ENCODE assay signal across 10 cellular contexts in the genomic region with DNA sequence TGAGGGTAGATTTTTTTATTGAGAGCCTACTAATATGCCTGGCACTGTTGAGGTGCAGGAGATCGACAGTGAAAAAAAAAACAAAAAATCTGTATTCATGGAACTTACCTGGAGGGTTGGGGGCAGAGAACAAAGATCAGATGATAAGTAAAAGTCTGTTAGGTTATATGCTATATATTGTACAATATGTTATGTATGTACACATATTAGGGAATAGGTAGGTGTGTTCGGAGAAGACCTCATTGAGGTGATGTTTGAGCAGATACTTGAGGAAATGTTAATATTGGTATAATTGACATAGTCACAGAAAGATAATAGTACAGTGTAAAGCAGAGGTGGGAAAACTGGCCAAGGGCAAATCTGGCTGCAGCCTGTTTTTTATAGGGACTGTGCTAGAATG. TPM values are rescaled to one million over a fixed set of nuclear protein-coding genes. Genes with fewer than 3 reads are reported as not detected.
DNase-seq lines count a peak whose midpoint lies in the region; ATAC-seq and TF ChIP-seq lines count a peak whose summit lies in the region.
"Had no signal": no experiment of that assay in that cellular context is flagged by ENCODE, and none has a peak within 500 bp of the region (broad histone marks: within the 10 kb centered on the region; RNA-seq: fewer than 3 reads in every experiment).

No MANE protein-coding gene starts in this region.

- TF ChIP-seq CTCF in GM06990 (IDR thresholded peaks at IDR 0.05; ENCODE audit: insufficient read depth, low read length, poor library complexity, severe bottlenecking) (no peak), PC-3 (conservative IDR thresholded peaks at IDR 0.05; ENCODE audit: low read depth, low read length) (no peak)

- H3K4me2 ChIP-seq in PC-3 (ENCODE audit: low read length) = peak overlapping the region; percentile 91
- peak overlapping the region; percentile 9 for H3K4me2 ChIP-seq in skeletal muscle satellite cell (ENCODE audit: low read length)

- peak overlapping the region; percentile 10 for H3K27ac Mint-ChIP-seq in dendritic cell treated with granulocyte-macrophage colony-stimulating factor and Interleukin-4, amounts not matched to agents 40 ng/mL and 50 ng/mL, for 4 days

- no peaks in the 10 kb centered on the region for H3K27me3 Mint-ChIP-seq in dendritic cell treated with granulocyte-macrophage colony-stimulating factor and Interleukin-4, amounts not matched to agents 40 ng/mL and 50 ng/mL, for 4 days

- H3K79me2 ChIP-seq in PC-3 (ENCODE audit: low read length) = peaks cover 70% of the 10 kb centered on the region

- H4K20me1 ChIP-seq in PC-3 (ENCODE audit: low read length) = peaks cover 52% of the 10 kb centered on the region

- H3K27me3 ChIP-seq in GM06990 (replicated peaks; ENCODE audit: control insufficient read depth, insufficient read depth, low read length) (no peaks in the 10 kb centered on the region), PC-3 (ENCODE audit: low read length) (no peaks in the 10 kb centered on the region), skeletal muscle satellite cell (ENCODE audit: control insufficient read depth, insufficient read depth, low read length) (no peaks in the 10 kb centered on the region)
- H3K27me3 ChIP-seq: neutrophil had no signal

- H3K36me3 Mint-ChIP-seq in dendritic cell treated with granulocyte-macrophage colony-stimulating factor and Interleukin-4, amounts not matched to agents 40 ng/mL and 50 ng/mL, for 4 days (ENCODE audit: low read depth) = peaks cover 63% of the 10 kb centered on the region

- H3K4me3 Mint-ChIP-seq in dendritic cell treated with granulocyte-macrophage colony-stimulating factor and Interleukin-4, amounts not matched to agents 40 ng/mL and 50 ng/mL, for 4 days = no peak overlapping the region

- H3K9me3 Mint-ChIP-seq in dendritic cell treated with granulocyte-macrophage colony-stimulating factor and Interleukin-4, amounts not matched to agents 40 ng/mL and 50 ng/mL, for 4 days = no peaks in the 10 kb centered on the region

- H3K9me3 ChIP-seq in PC-3 (ENCODE audit: low read length) (no peaks in the 10 kb centered on the region), skeletal muscle satellite cell (replicated peaks; ENCODE audit: low read length) (no peaks in the 10 kb centered on the region)
- H3K9me3 ChIP-seq: neutrophil had no signal

- peaks cover 4% of the 10 kb centered on the region for H3K36me3 ChIP-seq in GM06990 (ENCODE audit: control insufficient read depth, insufficient read depth, low read length)
- H3K36me3 ChIP-seq in PC-3 (ENCODE audit: low read depth, low read length) = peaks cover 36% of the 10 kb centered on the region
- peaks cover 25% of the 10 kb centered on the region for H3K36me3 ChIP-seq in skeletal muscle satellite cell (ENCODE audit: insufficient read depth, low read length)

- peaks cover 37% of the 10 kb centered on the region for H3K4me1 Mint-ChIP-seq in dendritic cell treated with granulocyte-macrophage colony-stimulating factor and Interleukin-4, amounts not matched to agents 40 ng/mL and 50 ng/mL, for 4 days (ENCODE audit: low read depth)

- no peak for DNase-seq in GM06990 (ENCODE audit: extremely low read depth, insufficient read length)
- DNase-seq in PC-3 = no peak
- no peak for DNase-seq in stimulated activated CD8-positive, alpha-beta memory T cell treated with anti-CD3 and anti-CD28 coated beads, Interleukin-4, amount 100 ng/mL, for 48 hours
- no peak for DNase-seq in KBM-7
- no peak for DNase-seq in DMS53 treated with DMSO at 0.1 percent for 48 hours (lab: John Stamatoyannopoulos, UW; ENCODE audit: unreplicated experiment)
- DNase-seq: dermis blood vessel endothelial cell, NCI-H2081 treated with DMSO at 0.1 percent for 48 hours had no signal

- peak overlapping the region; percentile 46 for H3K4me3 ChIP-seq in GM06990 (replicated peaks; ENCODE audit: low read depth, low read length)
- H3K4me3 ChIP-seq in PC-3 (ENCODE audit: low read length) = peak overlapping the region; percentile 91
- H3K4me3 ChIP-seq in skeletal muscle satellite cell (ENCODE audit: low read length) = no peak overlapping the region

- intact Hi-C loops in PC-3 (cut with micrococcal nuclease) = loop anchor here (1.0 to 5.0 kb wide), 4 partner anchors 9 to 164 kb away; no protein-coding TSS in a partner anchor
- intact Hi-C loops in dendritic cell treated with granulocyte-macrophage colony-stimulating factor and Interleukin-4, amounts not matched to agents 40 ng/mL and 50 ng/mL, for 4 days (cut with micrococcal nuclease) = loop anchor here (5.0 kb wide), 1 partner anchor 34 kb away; no protein-coding TSS in a partner anchor

- H3F3A ChIP-seq in PC-3 (ENCODE audit: low read length, unreplicated experiment) = peaks cover 7% of the 10 kb centered on the region

- peak overlapping the region; percentile 24 for H3K27ac ChIP-seq in PC-3 (ENCODE audit: low read length)
- H3K27ac ChIP-seq: neutrophil had no signal

- H3K9me2 ChIP-seq in PC-3 (replicated peaks; ENCODE audit: low read length) = no peaks in the 10 kb centered on the region

- BruUV-seq in PC-3 (replicated peaks; lab: Mats Ljungman, UMichigan) = no TSS peak

- in situ Hi-C loops in KBM-7 (cut with MboI; ENCODE audit: low pct_unique_long_range_greater_than_20kb, low sequenced_read_pairs) = no loop called here

- no peak for ATAC-seq in PC-3

- H3K4me1 ChIP-seq in PC-3 (ENCODE audit: insufficient read depth, low read length) (peaks cover 32% of the 10 kb centered on the region), skeletal muscle satellite cell (ENCODE audit: control insufficient read depth, insufficient read depth, low read length) (peaks cover 19% of the 10 kb centered on the region)

- CTCF ChIA-PET in PC-3 (lab: Charles Lee) = no interaction called here

- POLR2A ChIA-PET in PC-3 (lab: Charles Lee; ENCODE audit: unreplicated experiment) = interaction anchor here (1.1 kb wide), 1 partner anchor 9 kb away, joined by 13 read pairs; no protein-coding TSS in a partner anchor

- H3K9ac ChIP-seq in PC-3 (ENCODE audit: low read length) (peak overlapping the region; percentile 100; the same call in 1 of the 2 replicates), skeletal muscle satellite cell (ENCODE audit: low read depth, low read length) (no peak overlapping the region)

- H2AFZ ChIP-seq in PC-3 (ENCODE audit: low read length) = no peak overlapping the region

RNA-seq across cellular contexts. Expression of a gene that starts 5.6 kb away (rescaled TPM):
- total RNA-seq in PC-3 (2014; rRNA removed) = 86.4 and 107 TPM in 2 replicates
- 67.9 and 81.0 TPM in 2 replicates for total RNA-seq in skeletal muscle satellite cell (2012; rRNA removed)

RNA-seq across cellular contexts. Expression of a gene that starts 45.9 kb away (rescaled TPM):
- 52.9 and 54.0 TPM in 2 replicates for total RNA-seq in PC-3 (2014; rRNA removed)
- 40.3 and 40.4 TPM in 2 replicates for total RNA-seq in skeletal muscle satellite cell (2012; rRNA removed)
